ENCODE assay signal across 9 cellular contexts in the genomic region with DNA sequence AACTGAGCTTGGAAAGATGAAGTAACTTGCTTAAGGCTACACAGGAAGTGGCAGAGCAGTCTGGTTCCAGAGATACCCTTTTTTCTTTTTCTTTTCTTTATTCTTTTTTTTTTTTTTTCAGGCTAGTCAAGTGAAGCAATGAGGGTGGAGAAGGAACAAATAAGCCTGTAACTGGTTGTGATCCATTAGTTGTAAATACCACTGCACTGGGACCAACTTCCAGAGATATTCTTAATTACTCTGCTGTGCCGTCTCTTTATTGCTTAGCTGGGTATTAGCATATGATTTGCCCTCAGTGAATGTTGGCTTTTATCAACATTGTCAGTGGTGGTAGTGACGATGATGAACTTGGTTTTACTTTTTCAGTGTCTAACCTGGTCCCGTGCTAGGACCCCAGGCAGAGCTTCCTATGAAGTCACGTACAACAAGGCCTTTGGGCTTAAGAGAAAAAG. TPM values are rescaled to one million over a fixed set of nuclear protein-coding genes. Genes with fewer than 3 reads are reported as not detected.
DNase-seq lines count a peak whose midpoint lies in the region; ATAC-seq and TF ChIP-seq lines count a peak whose summit lies in the region.
"Had no signal": no experiment of that assay in that cellular context is flagged by ENCODE, and none has a peak within 500 bp of the region (broad histone marks: within the 10 kb centered on the region; RNA-seq: fewer than 3 reads in every experiment).

No MANE protein-coding gene starts in this region.

- H3K27me3 Mint-ChIP-seq in activated naive CD4-positive, alpha-beta T cell treated with anti-CD3 and anti-CD28 coated beads for 36 hours (ENCODE audit: low read depth), result no peaks in the 10 kb centered on the region
- H3K27me3 Mint-ChIP-seq in activated B cell treated with CpG ODN at 0.5 μM for 24 hours, result no peaks in the 10 kb centered on the region

- H3K27ac Mint-ChIP-seq in activated naive CD4-positive, alpha-beta T cell treated with anti-CD3 and anti-CD28 coated beads for 36 hours, result peak overlapping the region; percentile 95
- peak overlapping the region; percentile 90 for H3K27ac Mint-ChIP-seq in activated B cell treated with CpG ODN at 0.5 μM for 24 hours

- H3K79me2 ChIP-seq in hepatocyte, result peaks cover 87% of the 10 kb centered on the region

- H3K4me2 ChIP-seq in hepatocyte, result peak overlapping the region; percentile 37

- peak; percentile 10 for ATAC-seq in activated B cell treated with CpG ODN at 0.5 μM for 24 hours (ENCODE audit: low read depth)
- ATAC-seq in GM21528 (IDR thresholded peaks at IDR 0.05; ENCODE audit: low FRiP score, unreplicated experiment), result no peak

- H3K36me3 ChIP-seq in hepatocyte (replicated peaks; ENCODE audit: insufficient read depth, low read depth), result no peaks in the 10 kb centered on the region
- H3K36me3 ChIP-seq in transverse colon, result no peaks in the 10 kb centered on the region

- no peaks in the 10 kb centered on the region for H3K9me2 ChIP-seq in hepatocyte (replicated peaks; ENCODE audit: insufficient read depth)

- peak overlapping the region; percentile 69 for H3K4me3 Mint-ChIP-seq in activated naive CD4-positive, alpha-beta T cell treated with anti-CD3 and anti-CD28 coated beads for 36 hours
- H3K4me3 Mint-ChIP-seq in activated B cell treated with CpG ODN at 0.5 μM for 24 hours, result peak overlapping the region; percentile 74

- TF ChIP-seq CTCF in activated B cell treated with CpG ODN at 0.5 μM for 24 hours (IDR thresholded peaks at IDR 0.05) (no peak), hepatocyte (IDR thresholded peaks at IDR 0.05; ENCODE audit: poor library complexity) (no peak), transverse colon (IDR thresholded peaks at IDR 0.05) (no peak), RWPE1 (conservative IDR thresholded peaks at IDR 0.05; ENCODE audit: low read depth) (no peak)

- intact Hi-C loops in activated naive CD4-positive, alpha-beta T cell treated with anti-CD3 and anti-CD28 coated beads for 36 hours (cut with micrococcal nuclease), result loop anchor here (1.0 to 10.0 kb wide), 5 partner anchors 42 to 1138 kb away; partner anchors contain the start of gene GLRX
- intact Hi-C loops in activated B cell treated with CpG ODN at 0.5 μM for 24 hours (cut with micrococcal nuclease), result loop anchor here (1.0 to 2.0 kb wide), 2 partner anchors 11 to 46 kb away; no protein-coding TSS in a partner anchor
- intact Hi-C loops in transverse colon (cut with DNase I; ENCODE audit: low total_unique reads), result no loop called here

- in situ Hi-C loops in transverse colon (cut with MboI; ENCODE audit: low pct_ligation_motif_present in 1 of 4, low pct_unique_long_range_greater_than_20kb in 1 of 4, low sequenced_read_pairs in 3 of 4), result no loop called here

- no peaks in the 10 kb centered on the region for H3K9me3 Mint-ChIP-seq in activated naive CD4-positive, alpha-beta T cell treated with anti-CD3 and anti-CD28 coated beads for 36 hours
- no peaks in the 10 kb centered on the region for H3K9me3 Mint-ChIP-seq in activated B cell treated with CpG ODN at 0.5 μM for 24 hours

- H3K4me1 ChIP-seq in hepatocyte (ENCODE audit: insufficient read depth) (peaks cover 5% of the 10 kb centered on the region), transverse colon (peaks cover 0 to 41% (median 13%) of the 10 kb centered on the region in 4 donors)

- POLR2A ChIA-PET in activated B cell treated with CpG ODN at 0.5 μM for 24 hours (lab: Charles Lee), result interaction anchor here (0.6 to 2.1 kb wide), 5 partner anchors 26 to 1037 kb away, joined by 3 to 29 read pairs (median 3); partner anchors contain the start of genes ERAP1 and LNPEP
- POLR2A ChIA-PET in RWPE1 (lab: Yijun Ruan, JAX; ENCODE audit: low non-redundant PET), result no interaction called here

- H3K36me3 Mint-ChIP-seq in activated naive CD4-positive, alpha-beta T cell treated with anti-CD3 and anti-CD28 coated beads for 36 hours (ENCODE audit: low read depth), result peaks cover 12% of the 10 kb centered on the region
- H3K36me3 Mint-ChIP-seq in activated B cell treated with CpG ODN at 0.5 μM for 24 hours (ENCODE audit: low read depth), result peaks cover 23% of the 10 kb centered on the region

- H4K20me1 ChIP-seq in hepatocyte (ENCODE audit: insufficient read depth, poor library complexity, severe bottlenecking), result no peaks in the 10 kb centered on the region

- H2AFZ ChIP-seq in hepatocyte, result no peak overlapping the region

- no peaks in the 10 kb centered on the region for H3K9me3 ChIP-seq in hepatocyte (ENCODE audit: low read depth)
- no peaks in the 10 kb centered on the region for H3K9me3 ChIP-seq in transverse colon

- H3K27ac ChIP-seq in hepatocyte (peak overlapping the region; percentile 43), transverse colon (peak overlapping the region in 3 of 4 donors; percentile 47 to 59 (median 58)), RWPE1 (no peak overlapping the region)

- 56% methylated on average over 4 of the region's 4 CpGs for WGBS in hepatocyte (ENCODE audit: low lambda C conversion rate, missing lambda C conversion rate)
- 53 to 68% methylated on average over 2 to 4 of the region's 4 CpGs for WGBS in transverse colon (ENCODE audit: low coverage in 1 of 2), 2 donors

- CTCF ChIA-PET in activated naive CD4-positive, alpha-beta T cell treated with anti-CD3 and anti-CD28 coated beads for 36 hours (lab: Charles Lee), result interaction anchor here (0.5 to 2.2 kb wide), 5 partner anchors 11 to 210 kb away, joined by 3 to 9 read pairs (median 7); no protein-coding TSS in a partner anchor
- CTCF ChIA-PET in activated B cell treated with CpG ODN at 0.5 μM for 24 hours (lab: Charles Lee) (interaction anchor here (1.0 to 2.2 kb wide), 2 partner anchors 35 to 94 kb away, joined by 3 to 10 read pairs; no protein-coding TSS in a partner anchor), RWPE1 (lab: Yijun Ruan, JAX) (interaction anchor here (0.6 kb wide), 1 partner anchor 37 kb away, joined by 3 read pairs; no protein-coding TSS in a partner anchor)

- H3K4me3 ChIP-seq in hepatocyte (no peak overlapping the region), transverse colon (no peak overlapping the region)

- TF ChIP-seq EP300 in transverse colon (IDR thresholded peaks at IDR 0.05; ENCODE audit: low read depth), result no peak

- TF ChIP-seq POLR2A in transverse colon (IDR thresholded peaks at IDR 0.05), result no peak

- peaks cover 73% of the 10 kb centered on the region for H3K4me1 Mint-ChIP-seq in activated naive CD4-positive, alpha-beta T cell treated with anti-CD3 and anti-CD28 coated beads for 36 hours (ENCODE audit: low read depth)
- H3K4me1 Mint-ChIP-seq in activated B cell treated with CpG ODN at 0.5 μM for 24 hours, result peaks cover 84% of the 10 kb centered on the region

- no peak for DNase-seq in activated naive CD4-positive, alpha-beta T cell treated with anti-CD3 and anti-CD28 coated beads for 36 hours
- DNase-seq in activated naive CD4-positive, alpha-beta T cell (lab: John Stamatoyannopoulos, UW), result no peak
- DNase-seq in activated B cell treated with CpG ODN at 0.5 μM for 24 hours (no peak), hepatocyte (ENCODE audit: low spot score) (no peak), transverse colon (no peak), RWPE1 (ENCODE audit: low spot score) (no peak)
- no peak for DNase-seq in stimulated activated CD8-positive, alpha-beta memory T cell treated with anti-CD3 and anti-CD28 coated beads, Interleukin-4, amount 100 ng/mL, for 48 hours
- DNase-seq: NCI-H2029 had no signal

- H3K27me3 ChIP-seq in hepatocyte (no peaks in the 10 kb centered on the region), transverse colon (no peaks in the 10 kb centered on the region)

RNA-seq across cellular contexts. Expression of gene LNPEP, which starts 26.7 kb away (rescaled TPM):
- total RNA-seq in activated naive CD4-positive, alpha-beta T cell treated with anti-CD3 and anti-CD28 coated beads for 36 hours, result 10 to 100 TPM; 76.1 to 77.7 TPM
- total RNA-seq in activated B cell treated with CpG ODN at 0.5 μM for 24 hours (88.8 and 96.5 TPM in 2 replicates), hepatocyte (32.6 and 46.8 TPM in 2 replicates), transverse colon (10 to 100 TPM in 3 of 4 donors, 1 to 10 TPM in 1; 7.2 to 40.5 (median 34.8) TPM)
- 4.9 and 7.1 TPM in 2 replicates for polyA plus RNA-seq in hepatocyte
